Comparison of ENCODE assay signal across 29 cellular contexts in genomic region chr13:19085258-19085657, GRCh38.
"Had no signal": no experiment of that assay in that cellular context is flagged by ENCODE, and none has a peak within 500 bp of the region (broad histone marks: within the 10 kb centered on the region; RNA-seq: fewer than 3 reads in every experiment).

No MANE protein-coding gene starts in this region.

- H3K36me3 ChIP-seq: adrenal gland, esophagus muscularis mucosa, gastrocnemius medialis had no signal

- H3K9me3 ChIP-seq: adrenal gland, body of pancreas, gastrocnemius medialis had no signal

- ATAC-seq: activated CD4-positive, alpha-beta T cell treated with anti-CD3 and anti-CD28 coated beads for 36 hours; activated CD8-positive, alpha-beta memory T cell treated with anti-CD3 and anti-CD28 coated beads, Interleukin-2, amount 10 ng/mL, durations not matched to agents 7 days and 5 days; activated CD8-positive, alpha-beta T cell treated with anti-CD3 and anti-CD28 coated beads, Interleukin-2, amount 10 ng/mL, durations not matched to agents 7 days and 5 days; activated naive CD8-positive, alpha-beta T cell treated with anti-CD3 and anti-CD28 coated beads, Interleukin-2, amount 50 U/mL, for 24 hours; body of pancreas; effector memory CD8-positive, alpha-beta T cell; foreskin keratinocyte; gastrocnemius medialis had no signal

- H3K4me1 Mint-ChIP-seq: activated CD4-positive, alpha-beta T cell treated with anti-CD3 and anti-CD28 coated beads for 36 hours; activated CD4-positive, alpha-beta T cell treated with anti-CD3 and anti-CD28 coated beads, Interleukin-2, amount 10 ng/mL, durations not matched to agents 24 days and 14 days; activated CD8-positive, alpha-beta memory T cell treated with anti-CD3 and anti-CD28 coated beads, Interleukin-2, amount 10 ng/mL, durations not matched to agents 7 days and 5 days; activated naive CD8-positive, alpha-beta T cell treated with anti-CD3 and anti-CD28 coated beads for 36 hours; activated naive CD8-positive, alpha-beta T cell treated with anti-CD3 and anti-CD28 coated beads, Interleukin-2, amount 50 U/mL, for 24 hours had no signal

- H3K27me3 ChIP-seq: adrenal gland, body of pancreas, foreskin keratinocyte, gastrocnemius medialis had no signal

- H3K27me3 Mint-ChIP-seq: activated CD4-positive, alpha-beta T cell treated with anti-CD3 and anti-CD28 coated beads for 36 hours; activated CD4-positive, alpha-beta T cell treated with anti-CD3 and anti-CD28 coated beads, Interleukin-2, amount 10 ng/mL, durations not matched to agents 24 days and 14 days; activated CD8-positive, alpha-beta memory T cell treated with anti-CD3 and anti-CD28 coated beads, Interleukin-2, amount 10 ng/mL, durations not matched to agents 7 days and 5 days; activated naive CD8-positive, alpha-beta T cell treated with anti-CD3 and anti-CD28 coated beads for 36 hours; activated naive CD8-positive, alpha-beta T cell treated with anti-CD3 and anti-CD28 coated beads, Interleukin-2, amount 50 U/mL, for 24 hours; effector memory CD8-positive, alpha-beta T cell had no signal

- H3K4me1 ChIP-seq: adrenal gland, body of pancreas, esophagus muscularis mucosa, foreskin keratinocyte, gastrocnemius medialis had no signal

- DNase-seq: activated CD4-positive, alpha-beta memory T cell treated with anti-CD3 and anti-CD28 coated beads for 36 hours; activated CD4-positive, alpha-beta T cell treated with anti-CD3 and anti-CD28 coated beads for 36 hours; activated CD4-positive, alpha-beta T cell treated with anti-CD3 and anti-CD28 coated beads, Interleukin-2, amount 10 ng/mL, durations not matched to agents 24 days and 14 days; activated CD4-positive, CD25-positive, alpha-beta regulatory T cell; activated CD4-positive, CD25-positive, alpha-beta regulatory T cell treated with anti-CD3 and anti-CD28 coated beads, Interleukin-2, amount 50 U/mL, for 72 hours; activated CD8-positive, alpha-beta memory T cell treated with anti-CD3 and anti-CD28 coated beads, Interleukin-2, amount 10 ng/mL, durations not matched to agents 7 days and 5 days; activated CD8-positive, alpha-beta memory T cell treated with anti-CD3 and anti-CD28 coated beads, Interleukin-2, amount 50 U/mL, for 4 hours; activated CD8-positive, alpha-beta T cell treated with anti-CD3 and anti-CD28 coated beads, Interleukin-2, amount 10 ng/mL, durations not matched to agents 7 days and 5 days; activated gamma-delta T cell; activated naive CD4-positive, alpha-beta T cell; activated naive CD4-positive, alpha-beta T cell treated with anti-CD3 and anti-CD28 coated beads, Interleukin-2, amount 50 U/mL, for 16 hours; activated naive CD8-positive, alpha-beta T cell treated with anti-CD3 and anti-CD28 coated beads for 36 hours; activated naive CD8-positive, alpha-beta T cell treated with anti-CD3 and anti-CD28 coated beads, Interleukin-2, amount 50 U/mL, for 24 hours; activated T-cell treated with anti-CD3 and anti-CD28 coated beads, Interleukin-2, amount 50 U/mL, for 1 hour; activated T-cell treated with anti-CD3 and anti-CD28 coated beads, Interleukin-2, amount 50 U/mL, for 48 hours; adrenal gland; amygdala; aorta; body of pancreas; caudate nucleus; cortex of kidney; dermis blood vessel endothelial cell; effector CD4-positive, alpha-beta T cell; effector memory CD8-positive, alpha-beta T cell; erythroblast; foreskin keratinocyte; gastrocnemius medialis; T-helper 2 cell had no signal

- H3K27ac ChIP-seq: adrenal gland, body of pancreas, esophagus muscularis mucosa, foreskin keratinocyte, gastrocnemius medialis had no signal

- H3K27ac Mint-ChIP-seq: activated CD4-positive, alpha-beta memory T cell treated with anti-CD3 and anti-CD28 coated beads for 36 hours; activated CD4-positive, alpha-beta T cell treated with anti-CD3 and anti-CD28 coated beads for 36 hours; activated CD4-positive, alpha-beta T cell treated with anti-CD3 and anti-CD28 coated beads, Interleukin-2, amount 10 ng/mL, durations not matched to agents 24 days and 14 days; activated CD8-positive, alpha-beta memory T cell treated with anti-CD3 and anti-CD28 coated beads, Interleukin-2, amount 10 ng/mL, durations not matched to agents 7 days and 5 days; activated CD8-positive, alpha-beta T cell treated with anti-CD3 and anti-CD28 coated beads, Interleukin-2, amount 10 ng/mL, durations not matched to agents 7 days and 5 days; activated naive CD8-positive, alpha-beta T cell treated with anti-CD3 and anti-CD28 coated beads for 36 hours; activated naive CD8-positive, alpha-beta T cell treated with anti-CD3 and anti-CD28 coated beads, Interleukin-2, amount 50 U/mL, for 24 hours; effector memory CD8-positive, alpha-beta T cell had no signal

- H3K36me3 Mint-ChIP-seq: activated CD4-positive, alpha-beta memory T cell treated with anti-CD3 and anti-CD28 coated beads for 36 hours; activated CD8-positive, alpha-beta memory T cell treated with anti-CD3 and anti-CD28 coated beads, Interleukin-2, amount 10 ng/mL, durations not matched to agents 7 days and 5 days; activated naive CD8-positive, alpha-beta T cell treated with anti-CD3 and anti-CD28 coated beads for 36 hours had no signal

- H3K4me3 ChIP-seq: adrenal gland, body of pancreas, esophagus muscularis mucosa, gastrocnemius medialis had no signal

- H3K9me3 Mint-ChIP-seq: activated CD4-positive, alpha-beta memory T cell treated with anti-CD3 and anti-CD28 coated beads for 36 hours; activated naive CD8-positive, alpha-beta T cell treated with anti-CD3 and anti-CD28 coated beads for 36 hours; activated naive CD8-positive, alpha-beta T cell treated with anti-CD3 and anti-CD28 coated beads, Interleukin-2, amount 50 U/mL, for 24 hours had no signal

- H3K4me3 Mint-ChIP-seq: activated CD4-positive, alpha-beta memory T cell treated with anti-CD3 and anti-CD28 coated beads for 36 hours; activated CD4-positive, alpha-beta T cell treated with anti-CD3 and anti-CD28 coated beads for 36 hours; activated CD4-positive, alpha-beta T cell treated with anti-CD3 and anti-CD28 coated beads, Interleukin-2, amount 10 ng/mL, durations not matched to agents 24 days and 14 days; activated CD8-positive, alpha-beta memory T cell treated with anti-CD3 and anti-CD28 coated beads, Interleukin-2, amount 10 ng/mL, durations not matched to agents 7 days and 5 days; activated CD8-positive, alpha-beta T cell treated with anti-CD3 and anti-CD28 coated beads, Interleukin-2, amount 10 ng/mL, durations not matched to agents 7 days and 5 days; activated naive CD8-positive, alpha-beta T cell treated with anti-CD3 and anti-CD28 coated beads for 36 hours; activated naive CD8-positive, alpha-beta T cell treated with anti-CD3 and anti-CD28 coated beads, Interleukin-2, amount 50 U/mL, for 24 hours; effector memory CD8-positive, alpha-beta T cell had no signal
